ENCODE assay signal across 30 cellular contexts in the genomic region with DNA sequence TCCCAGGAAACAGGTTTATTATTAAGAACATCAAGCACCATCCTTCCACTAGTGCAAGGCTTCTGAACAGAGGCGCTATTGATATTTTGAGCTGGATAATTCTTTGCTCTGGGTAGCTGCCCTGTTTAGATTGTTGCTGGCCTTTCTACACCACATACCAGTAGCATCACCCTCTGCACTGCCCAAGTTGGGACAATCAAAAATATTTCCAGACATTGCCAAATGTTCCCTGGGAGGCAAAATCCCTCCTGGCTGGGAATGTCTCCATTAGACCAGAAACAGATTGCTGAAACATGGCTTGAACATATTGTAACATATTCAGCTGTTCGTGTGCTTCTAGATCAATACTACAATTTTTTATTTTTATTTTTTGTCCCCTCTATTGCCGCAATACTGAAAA.
"Had no signal": no experiment of that assay in that cellular context is flagged by ENCODE, and none has a peak within 500 bp of the region (broad histone marks: within the 10 kb centered on the region; RNA-seq: fewer than 3 reads in every experiment).

No MANE protein-coding gene starts in this region.

- H3K27ac Mint-ChIP-seq: activated CD4-positive, alpha-beta memory T cell treated with anti-CD3 and anti-CD28 coated beads for 36 hours; activated CD4-positive, alpha-beta T cell treated with anti-CD3 and anti-CD28 coated beads for 36 hours; activated CD4-positive, alpha-beta T cell treated with anti-CD3 and anti-CD28 coated beads, Interleukin-2, amount 10 ng/mL, durations not matched to agents 24 days and 14 days; activated CD8-positive, alpha-beta memory T cell treated with anti-CD3 and anti-CD28 coated beads, Interleukin-2, amount 10 ng/mL, durations not matched to agents 7 days and 5 days; activated CD8-positive, alpha-beta T cell treated with anti-CD3 and anti-CD28 coated beads, Interleukin-2, amount 10 ng/mL, durations not matched to agents 7 days and 5 days; activated naive CD4-positive, alpha-beta T cell treated with anti-CD3 and anti-CD28 coated beads for 36 hours; activated naive CD4-positive, alpha-beta T cell treated with anti-CD3 and anti-CD28 coated beads, Interleukin-2, amount 50 U/mL, for 24 hours; activated naive CD8-positive, alpha-beta T cell treated with anti-CD3 and anti-CD28 coated beads for 36 hours; activated naive CD8-positive, alpha-beta T cell treated with anti-CD3 and anti-CD28 coated beads, Interleukin-2, amount 50 U/mL, for 24 hours; activated T-helper 1 cell treated with anti-CD3 and anti-CD28 coated beads, Interleukin-12 subunit alpha, Interleukin-12 subunit beta, Interleukin-2, Interleukin-4 antibody, amounts not matched to agents 30 ng/mL and 10 ng/mL and 1 ng/mL, durations not matched to agents 14 hours and 24 hours and 36 hours; activated T-helper 2 cell treated with anti-CD3 and anti-CD28 coated beads, Interferon-gamma antibody, Interleukin-2, Interleukin-4, amounts not matched to agents 10 μg/mL and 5 μg/mL and 100 μg/mL, durations not matched to agents 14 hours and 24 hours and 36 hours; endodermal cell had no signal

- H3K27ac ChIP-seq: ascending aorta, cardiac muscle cell, colonic mucosa had no signal

- H3K4me1 Mint-ChIP-seq: activated CD4-positive, alpha-beta T cell treated with anti-CD3 and anti-CD28 coated beads for 36 hours; activated CD4-positive, alpha-beta T cell treated with anti-CD3 and anti-CD28 coated beads, Interleukin-2, amount 10 ng/mL, durations not matched to agents 24 days and 14 days; activated CD8-positive, alpha-beta memory T cell treated with anti-CD3 and anti-CD28 coated beads, Interleukin-2, amount 10 ng/mL, durations not matched to agents 7 days and 5 days; activated naive CD4-positive, alpha-beta T cell treated with anti-CD3 and anti-CD28 coated beads, Interleukin-2, amount 50 U/mL, for 24 hours; activated naive CD8-positive, alpha-beta T cell treated with anti-CD3 and anti-CD28 coated beads for 36 hours; activated naive CD8-positive, alpha-beta T cell treated with anti-CD3 and anti-CD28 coated beads, Interleukin-2, amount 50 U/mL, for 24 hours had no signal

- ATAC-seq: activated CD4-positive, alpha-beta T cell treated with anti-CD3 and anti-CD28 coated beads for 36 hours; activated CD8-positive, alpha-beta memory T cell treated with anti-CD3 and anti-CD28 coated beads, Interleukin-2, amount 10 ng/mL, durations not matched to agents 7 days and 5 days; activated CD8-positive, alpha-beta T cell treated with anti-CD3 and anti-CD28 coated beads, Interleukin-2, amount 10 ng/mL, durations not matched to agents 7 days and 5 days; activated naive CD8-positive, alpha-beta T cell treated with anti-CD3 and anti-CD28 coated beads, Interleukin-2, amount 50 U/mL, for 24 hours; esophagus mucosa had no signal

- H3K36me3 ChIP-seq: ascending aorta, breast epithelium, cardiac muscle cell, colonic mucosa had no signal

- H3K36me3 Mint-ChIP-seq: activated CD4-positive, alpha-beta memory T cell treated with anti-CD3 and anti-CD28 coated beads for 36 hours; activated CD8-positive, alpha-beta memory T cell treated with anti-CD3 and anti-CD28 coated beads, Interleukin-2, amount 10 ng/mL, durations not matched to agents 7 days and 5 days; activated naive CD4-positive, alpha-beta T cell treated with anti-CD3 and anti-CD28 coated beads, Interleukin-2, amount 50 U/mL, for 24 hours; activated naive CD8-positive, alpha-beta T cell treated with anti-CD3 and anti-CD28 coated beads for 36 hours; brain had no signal

- DNase-seq: activated CD4-positive, alpha-beta memory T cell treated with anti-CD3 and anti-CD28 coated beads for 36 hours; activated CD4-positive, alpha-beta T cell treated with anti-CD3 and anti-CD28 coated beads for 36 hours; activated CD4-positive, alpha-beta T cell treated with anti-CD3 and anti-CD28 coated beads, Interleukin-2, amount 10 ng/mL, durations not matched to agents 24 days and 14 days; activated CD4-positive, CD25-positive, alpha-beta regulatory T cell; activated CD4-positive, CD25-positive, alpha-beta regulatory T cell treated with anti-CD3 and anti-CD28 coated beads, Interleukin-2, amount 50 U/mL, for 72 hours; activated CD8-positive, alpha-beta memory T cell treated with anti-CD3 and anti-CD28 coated beads, Interleukin-2, amount 10 ng/mL, durations not matched to agents 7 days and 5 days; activated CD8-positive, alpha-beta memory T cell treated with anti-CD3 and anti-CD28 coated beads, Interleukin-2, amount 50 U/mL, for 4 hours; activated CD8-positive, alpha-beta T cell treated with anti-CD3 and anti-CD28 coated beads, Interleukin-2, amount 10 ng/mL, durations not matched to agents 7 days and 5 days; activated effector memory CD4-positive, alpha-beta T cell treated with anti-CD3 and anti-CD28 coated beads, Interleukin-2, amount 50 U/mL, for 16 hours; activated naive CD4-positive, alpha-beta T cell treated with anti-CD3 and anti-CD28 coated beads for 36 hours; activated naive CD8-positive, alpha-beta T cell treated with anti-CD3 and anti-CD28 coated beads for 36 hours; activated naive CD8-positive, alpha-beta T cell treated with anti-CD3 and anti-CD28 coated beads, Interleukin-2, amount 50 U/mL, for 24 hours; activated T-cell treated with anti-CD3 and anti-CD28 coated beads, Interleukin-2, amount 50 U/mL, for 1 hour; activated T-cell treated with anti-CD3 and anti-CD28 coated beads, Interleukin-2, amount 50 U/mL, for 48 hours; central memory CD4-positive, alpha-beta T cell; cerebellar nuclear complex; colonic mucosa; effector memory CD4-positive, alpha-beta T cell; endodermal cell; foreskin fibroblast; head of caudate nucleus; T-helper 2 cell had no signal

- H3K4me1 ChIP-seq: ascending aorta, breast epithelium, colonic mucosa had no signal

- H3K9me3 Mint-ChIP-seq: activated CD4-positive, alpha-beta memory T cell treated with anti-CD3 and anti-CD28 coated beads for 36 hours; activated CD4-positive, alpha-beta T cell treated with anti-CD3 and anti-CD28 coated beads, Interleukin-2, amount 10 ng/mL, durations not matched to agents 24 days and 14 days; activated naive CD4-positive, alpha-beta T cell treated with anti-CD3 and anti-CD28 coated beads for 36 hours; activated naive CD4-positive, alpha-beta T cell treated with anti-CD3 and anti-CD28 coated beads, Interleukin-2, amount 50 U/mL, for 24 hours; activated naive CD8-positive, alpha-beta T cell treated with anti-CD3 and anti-CD28 coated beads for 36 hours; activated naive CD8-positive, alpha-beta T cell treated with anti-CD3 and anti-CD28 coated beads, Interleukin-2, amount 50 U/mL, for 24 hours; activated T-helper 1 cell treated with anti-CD3 and anti-CD28 coated beads, Interleukin-12 subunit alpha, Interleukin-12 subunit beta, Interleukin-2, Interleukin-4 antibody, amounts not matched to agents 30 ng/mL and 10 ng/mL and 1 ng/mL, durations not matched to agents 14 hours and 24 hours and 36 hours; activated T-helper 2 cell treated with anti-CD3 and anti-CD28 coated beads, Interferon-gamma antibody, Interleukin-2, Interleukin-4, amounts not matched to agents 10 μg/mL and 5 μg/mL and 100 μg/mL, durations not matched to agents 14 hours and 24 hours and 36 hours had no signal

- H3K9me3 ChIP-seq: ascending aorta, breast epithelium, colonic mucosa had no signal

- H3K27me3 ChIP-seq: ascending aorta, breast epithelium, cardiac muscle cell, colonic mucosa had no signal

- H3K4me3 Mint-ChIP-seq: activated CD4-positive, alpha-beta memory T cell treated with anti-CD3 and anti-CD28 coated beads for 36 hours; activated CD4-positive, alpha-beta T cell treated with anti-CD3 and anti-CD28 coated beads for 36 hours; activated CD4-positive, alpha-beta T cell treated with anti-CD3 and anti-CD28 coated beads, Interleukin-2, amount 10 ng/mL, durations not matched to agents 24 days and 14 days; activated CD8-positive, alpha-beta memory T cell treated with anti-CD3 and anti-CD28 coated beads, Interleukin-2, amount 10 ng/mL, durations not matched to agents 7 days and 5 days; activated CD8-positive, alpha-beta T cell treated with anti-CD3 and anti-CD28 coated beads, Interleukin-2, amount 10 ng/mL, durations not matched to agents 7 days and 5 days; activated naive CD4-positive, alpha-beta T cell treated with anti-CD3 and anti-CD28 coated beads for 36 hours; activated naive CD4-positive, alpha-beta T cell treated with anti-CD3 and anti-CD28 coated beads, Interleukin-2, amount 50 U/mL, for 24 hours; activated naive CD8-positive, alpha-beta T cell treated with anti-CD3 and anti-CD28 coated beads for 36 hours; activated naive CD8-positive, alpha-beta T cell treated with anti-CD3 and anti-CD28 coated beads, Interleukin-2, amount 50 U/mL, for 24 hours; activated T-helper 1 cell treated with anti-CD3 and anti-CD28 coated beads, Interleukin-12 subunit alpha, Interleukin-12 subunit beta, Interleukin-2, Interleukin-4 antibody, amounts not matched to agents 30 ng/mL and 10 ng/mL and 1 ng/mL, durations not matched to agents 14 hours and 24 hours and 36 hours; brain; endodermal cell had no signal

- H3K4me3 ChIP-seq: ascending aorta, breast epithelium, cardiac muscle cell, colonic mucosa had no signal
